In genomic region chr5:101860145-101860544, GRCh38 we compare ENCODE assay signal across 33 cellular contexts.
"Had no signal": no experiment of that assay in that cellular context is flagged by ENCODE, and none has a peak within 500 bp of the region (broad histone marks: within the 10 kb centered on the region; RNA-seq: fewer than 3 reads in every experiment).

No MANE protein-coding gene starts in this region.

- H3K27ac ChIP-seq: body of pancreas, esophagus muscularis mucosa, foreskin keratinocyte, gastrocnemius medialis had no signal

- ATAC-seq: activated CD4-positive, alpha-beta T cell treated with anti-CD3 and anti-CD28 coated beads for 36 hours; activated CD8-positive, alpha-beta memory T cell treated with anti-CD3 and anti-CD28 coated beads, Interleukin-2, amount 10 ng/mL, durations not matched to agents 7 days and 5 days; activated CD8-positive, alpha-beta T cell treated with anti-CD3 and anti-CD28 coated beads, Interleukin-2, amount 10 ng/mL, durations not matched to agents 7 days and 5 days; activated naive CD4-positive, alpha-beta T cell treated with anti-CD3 and anti-CD28 coated beads, Interleukin-2, amount 50 U/mL, for 72 hours; body of pancreas; effector memory CD8-positive, alpha-beta T cell; foreskin keratinocyte; gastrocnemius medialis; T-helper 17 cell had no signal

- H3K27me3 Mint-ChIP-seq: activated CD4-positive, alpha-beta memory T cell treated with anti-CD3 and anti-CD28 coated beads for 36 hours; activated CD4-positive, alpha-beta T cell treated with anti-CD3 and anti-CD28 coated beads for 36 hours; activated CD4-positive, alpha-beta T cell treated with anti-CD3 and anti-CD28 coated beads, Interleukin-2, amount 10 ng/mL, durations not matched to agents 24 days and 14 days; activated CD8-positive, alpha-beta memory T cell treated with anti-CD3 and anti-CD28 coated beads, Interleukin-2, amount 10 ng/mL, durations not matched to agents 7 days and 5 days; activated naive CD4-positive, alpha-beta T cell treated with anti-CD3 and anti-CD28 coated beads, Interleukin-2, amount 10 ng/mL, durations not matched to agents 7 days and 5 days; activated naive CD8-positive, alpha-beta T cell treated with anti-CD3 and anti-CD28 coated beads, Interleukin-2, amount 10 ng/mL, durations not matched to agents 7 days and 5 days; effector memory CD8-positive, alpha-beta T cell; T-helper 17 cell had no signal

- H3K36me3 ChIP-seq: esophagus muscularis mucosa, gastrocnemius medialis had no signal

- H3K4me3 ChIP-seq: body of pancreas, esophagus muscularis mucosa, gastrocnemius medialis had no signal

- H3K36me3 Mint-ChIP-seq: activated CD4-positive, alpha-beta memory T cell treated with anti-CD3 and anti-CD28 coated beads for 36 hours; activated CD8-positive, alpha-beta memory T cell treated with anti-CD3 and anti-CD28 coated beads, Interleukin-2, amount 10 ng/mL, durations not matched to agents 7 days and 5 days; activated naive CD4-positive, alpha-beta T cell treated with anti-CD3 and anti-CD28 coated beads, Interleukin-2, amount 10 ng/mL, durations not matched to agents 7 days and 5 days; activated naive CD4-positive, alpha-beta T cell treated with anti-CD3 and anti-CD28 coated beads, Interleukin-2, amount 50 U/mL, for 72 hours; activated naive CD8-positive, alpha-beta T cell treated with anti-CD3 and anti-CD28 coated beads, Interleukin-2, amount 10 ng/mL, durations not matched to agents 7 days and 5 days had no signal

- H3K4me3 Mint-ChIP-seq: activated CD4-positive, alpha-beta memory T cell treated with anti-CD3 and anti-CD28 coated beads for 36 hours; activated CD4-positive, alpha-beta T cell treated with anti-CD3 and anti-CD28 coated beads for 36 hours; activated CD4-positive, alpha-beta T cell treated with anti-CD3 and anti-CD28 coated beads, Interleukin-2, amount 10 ng/mL, durations not matched to agents 24 days and 14 days; activated CD8-positive, alpha-beta memory T cell treated with anti-CD3 and anti-CD28 coated beads, Interleukin-2, amount 10 ng/mL, durations not matched to agents 7 days and 5 days; activated CD8-positive, alpha-beta T cell treated with anti-CD3 and anti-CD28 coated beads, Interleukin-2, amount 10 ng/mL, durations not matched to agents 7 days and 5 days; activated naive CD4-positive, alpha-beta T cell treated with anti-CD3 and anti-CD28 coated beads, Interleukin-2, amount 10 ng/mL, durations not matched to agents 7 days and 5 days; activated naive CD8-positive, alpha-beta T cell treated with anti-CD3 and anti-CD28 coated beads, Interleukin-2, amount 10 ng/mL, durations not matched to agents 7 days and 5 days; activated T-helper 1 cell treated with anti-CD3 and anti-CD28 coated beads, Interleukin-12 subunit alpha, Interleukin-12 subunit beta, Interleukin-2, Interleukin-4 antibody, amounts not matched to agents 30 ng/mL and 10 ng/mL and 1 ng/mL, durations not matched to agents 14 hours and 24 hours and 36 hours; effector memory CD8-positive, alpha-beta T cell; T-helper 17 cell; T-helper 2 cell treated with Interferon-gamma antibody and Interleukin-4, amounts not matched to agents 5 μg/mL and 100 μg/mL, for 36 hours had no signal

- H3K9me3 ChIP-seq: body of pancreas, esophagus muscularis mucosa, gastrocnemius medialis had no signal

- H3K27ac Mint-ChIP-seq: activated CD4-positive, alpha-beta memory T cell treated with anti-CD3 and anti-CD28 coated beads for 36 hours; activated CD4-positive, alpha-beta T cell treated with anti-CD3 and anti-CD28 coated beads for 36 hours; activated CD4-positive, alpha-beta T cell treated with anti-CD3 and anti-CD28 coated beads, Interleukin-2, amount 10 ng/mL, durations not matched to agents 24 days and 14 days; activated CD8-positive, alpha-beta memory T cell treated with anti-CD3 and anti-CD28 coated beads, Interleukin-2, amount 10 ng/mL, durations not matched to agents 7 days and 5 days; activated CD8-positive, alpha-beta T cell treated with anti-CD3 and anti-CD28 coated beads, Interleukin-2, amount 10 ng/mL, durations not matched to agents 7 days and 5 days; activated naive CD4-positive, alpha-beta T cell treated with anti-CD3 and anti-CD28 coated beads, Interleukin-2, amount 10 ng/mL, durations not matched to agents 7 days and 5 days; activated naive CD4-positive, alpha-beta T cell treated with anti-CD3 and anti-CD28 coated beads, Interleukin-2, amount 50 U/mL, for 72 hours; activated naive CD8-positive, alpha-beta T cell treated with anti-CD3 and anti-CD28 coated beads, Interleukin-2, amount 10 ng/mL, durations not matched to agents 7 days and 5 days; activated T-helper 1 cell treated with anti-CD3 and anti-CD28 coated beads, Interleukin-12 subunit alpha, Interleukin-12 subunit beta, Interleukin-2, Interleukin-4 antibody, amounts not matched to agents 30 ng/mL and 10 ng/mL and 1 ng/mL, durations not matched to agents 14 hours and 24 hours and 36 hours; activated T-helper 2 cell treated with anti-CD3 and anti-CD28 coated beads, Interferon-gamma antibody, Interleukin-2, Interleukin-4, amounts not matched to agents 10 μg/mL and 5 μg/mL and 100 μg/mL, durations not matched to agents 14 hours and 24 hours and 36 hours; effector memory CD8-positive, alpha-beta T cell; T-helper 17 cell; T-helper 2 cell treated with Interferon-gamma antibody and Interleukin-4, amounts not matched to agents 5 μg/mL and 100 μg/mL, for 36 hours had no signal

- H3K4me1 ChIP-seq: body of pancreas, esophagus muscularis mucosa, foreskin keratinocyte, gastrocnemius medialis had no signal

- H3K27me3 ChIP-seq: body of pancreas, esophagus muscularis mucosa, foreskin keratinocyte, gastrocnemius medialis had no signal

- H3K4me1 Mint-ChIP-seq: activated CD4-positive, alpha-beta T cell treated with anti-CD3 and anti-CD28 coated beads for 36 hours; activated CD4-positive, alpha-beta T cell treated with anti-CD3 and anti-CD28 coated beads, Interleukin-2, amount 10 ng/mL, durations not matched to agents 24 days and 14 days; activated CD8-positive, alpha-beta memory T cell treated with anti-CD3 and anti-CD28 coated beads, Interleukin-2, amount 10 ng/mL, durations not matched to agents 7 days and 5 days; activated naive CD4-positive, alpha-beta T cell treated with anti-CD3 and anti-CD28 coated beads, Interleukin-2, amount 10 ng/mL, durations not matched to agents 7 days and 5 days; activated naive CD8-positive, alpha-beta T cell treated with anti-CD3 and anti-CD28 coated beads, Interleukin-2, amount 10 ng/mL, durations not matched to agents 7 days and 5 days; T-helper 17 cell had no signal

- H3K9me3 Mint-ChIP-seq: activated CD4-positive, alpha-beta memory T cell treated with anti-CD3 and anti-CD28 coated beads for 36 hours; activated CD4-positive, alpha-beta T cell treated with anti-CD3 and anti-CD28 coated beads, Interleukin-2, amount 10 ng/mL, durations not matched to agents 24 days and 14 days; activated T-helper 1 cell treated with anti-CD3 and anti-CD28 coated beads, Interleukin-12 subunit alpha, Interleukin-12 subunit beta, Interleukin-2, Interleukin-4 antibody, amounts not matched to agents 30 ng/mL and 10 ng/mL and 1 ng/mL, durations not matched to agents 14 hours and 24 hours and 36 hours; activated T-helper 2 cell treated with anti-CD3 and anti-CD28 coated beads, Interferon-gamma antibody, Interleukin-2, Interleukin-4, amounts not matched to agents 10 μg/mL and 5 μg/mL and 100 μg/mL, durations not matched to agents 14 hours and 24 hours and 36 hours had no signal

- DNase-seq: activated CD4-positive, alpha-beta memory T cell treated with anti-CD3 and anti-CD28 coated beads for 36 hours; activated CD4-positive, alpha-beta T cell treated with anti-CD3 and anti-CD28 coated beads for 36 hours; activated CD4-positive, alpha-beta T cell treated with anti-CD3 and anti-CD28 coated beads, Interleukin-2, amount 10 ng/mL, durations not matched to agents 24 days and 14 days; activated CD4-positive, CD25-positive, alpha-beta regulatory T cell; activated CD4-positive, CD25-positive, alpha-beta regulatory T cell treated with anti-CD3 and anti-CD28 coated beads, Interleukin-2, amount 50 U/mL, for 72 hours; activated CD8-positive, alpha-beta memory T cell treated with anti-CD3 and anti-CD28 coated beads, Interleukin-2, amount 10 ng/mL, durations not matched to agents 7 days and 5 days; activated CD8-positive, alpha-beta memory T cell treated with anti-CD3 and anti-CD28 coated beads, Interleukin-2, amount 50 U/mL, for 4 hours; activated CD8-positive, alpha-beta T cell treated with anti-CD3 and anti-CD28 coated beads, Interleukin-2, amount 10 ng/mL, durations not matched to agents 7 days and 5 days; activated gamma-delta T cell; activated naive CD4-positive, alpha-beta T cell; activated naive CD4-positive, alpha-beta T cell treated with anti-CD3 and anti-CD28 coated beads, Interleukin-2, amount 10 ng/mL, durations not matched to agents 7 days and 5 days; activated naive CD8-positive, alpha-beta T cell treated with anti-CD3 and anti-CD28 coated beads, Interleukin-2, amount 10 ng/mL, durations not matched to agents 7 days and 5 days; activated T-cell treated with anti-CD3 and anti-CD28 coated beads, Interleukin-2, amount 50 U/mL, for 1 hour; activated T-cell treated with anti-CD3 and anti-CD28 coated beads, Interleukin-2, amount 50 U/mL, for 48 hours; amniotic stem cell; body of pancreas; caudate nucleus; cortex of kidney; dermis blood vessel endothelial cell; effector CD4-positive, alpha-beta T cell; effector memory CD8-positive, alpha-beta T cell; erythroblast; foreskin keratinocyte; gastrocnemius medialis; glutamatergic neuron; T-helper 1 cell; T-helper 17 cell; T1000 had no signal
